ENCODE assay signal across 10 cellular contexts in genomic region chr2:42879913-42880737, GRCh38.
DNase-seq lines count a peak whose midpoint lies in the region; ATAC-seq and TF ChIP-seq lines count a peak whose summit lies in the region.
"Had no signal": no experiment of that assay in that cellular context is flagged by ENCODE, and none has a peak within 500 bp of the region (broad histone marks: within the 10 kb centered on the region; RNA-seq: fewer than 3 reads in every experiment).

No MANE protein-coding gene starts in this region.

- peaks cover 4% of the 10 kb centered on the region for H3K4me1 ChIP-seq in mesenchymal stem cell (ENCODE audit: control insufficient read depth, insufficient read depth, low read depth, low read length)

- TF ChIP-seq CTCF in GM10248 (IDR thresholded peaks at IDR 0.05; ENCODE audit: control extremely low read depth, extremely low read depth, low read depth, missing control alignments) (no peak), coronary artery (IDR thresholded peaks at IDR 0.05) (no peak)

- H3K27me3 ChIP-seq in mesenchymal stem cell (ENCODE audit: control insufficient read depth in 1 of 2, insufficient read depth in 1 of 2, low read length in 2 of 2): no peaks in the 10 kb centered on the region

- no peak overlapping the region for H3K9ac ChIP-seq in mesenchymal stem cell (ENCODE audit: low read length)

- peak overlapping the region in 1 of 2 experiments; percentile 23 for H3K23ac ChIP-seq in mesenchymal stem cell (ENCODE audit: low read length in 2 of 2)

- ATAC-seq in sciatic nerve: peak; percentile 11
- no peak for ATAC-seq in SK-N-SH treated with all-trans-retinoic acid at 6 μM for 48 hours

- H3K18ac ChIP-seq in mesenchymal stem cell (ENCODE audit: low read depth in 1 of 2, low read length in 2 of 2): peak overlapping the region in 1 of 2 experiments; percentile 62

- H3K4ac ChIP-seq in mesenchymal stem cell (ENCODE audit: low read depth in 1 of 2, low read length in 2 of 2): no peak overlapping the region

- whole genome bisulfite sequencing in mesenchymal stem cell: 93% methylated on average over 18 of the region's 18 CpGs

- H3K4me2 ChIP-seq in mesenchymal stem cell (ENCODE audit: low read length, poor library complexity, severe bottlenecking): no peak overlapping the region

- H3K4me3 ChIP-seq in coronary artery (no peak overlapping the region), mesenchymal stem cell (ENCODE audit: insufficient read depth in 1 of 2, low read depth in 1 of 2, low read length in 2 of 2) (no peak overlapping the region)

- no peak overlapping the region for H2AFZ ChIP-seq in mesenchymal stem cell (ENCODE audit: low read depth, low read length)

- H4K91ac ChIP-seq in mesenchymal stem cell (ENCODE audit: low read length): no peak overlapping the region

- intact Hi-C loops in sciatic nerve (cut with DNase I): no loop called here

- no peak overlapping the region for H2BK15ac ChIP-seq in mesenchymal stem cell (ENCODE audit: low read depth, poor library complexity, severe bottlenecking)

- no peaks in the 10 kb centered on the region for H3K79me1 ChIP-seq in mesenchymal stem cell (replicated peaks; ENCODE audit: low read length, poor library complexity, severe bottlenecking)

- no peak overlapping the region for H2BK120ac ChIP-seq in mesenchymal stem cell (ENCODE audit: low read depth, low read length)

- H3K27ac ChIP-seq in coronary artery (peak overlapping the region in 1 of 2 donors; percentile 65), mesenchymal stem cell (ENCODE audit: low read length, poor library complexity, severe bottlenecking) (no peak overlapping the region)

- no peak overlapping the region for H2AK5ac ChIP-seq in mesenchymal stem cell (ENCODE audit: low read length, severe bottlenecking)

- DNase-seq in GM10248 (ENCODE audit: extremely low spot score) (peak; percentile 4), coronary artery (ENCODE audit: low spot score) (peak; percentile 64), iris pigment epithelial cell (ENCODE audit: low read depth) (peak; percentile 34), sciatic nerve (ENCODE audit: low spot score) (no peak), NCI-H2107 (lab: John Stamatoyannopoulos, UW) (no peak), mesenchymal stem cell (no peak)
- DNase-seq in activated CD4-positive, alpha-beta T cell treated with anti-CD3 and anti-CD28 coated beads for 4 hours: no peak
- DNase-seq: NCI-H1105 treated with DMSO at 0.1 percent for 48 hours, NCI-H524 treated with DMSO at 0.1 percent for 48 hours had no signal

- H4K8ac ChIP-seq in mesenchymal stem cell (ENCODE audit: low read length): no peak overlapping the region

- no peak overlapping the region for H2BK5ac ChIP-seq in mesenchymal stem cell (ENCODE audit: low read depth, low read length, poor library complexity, severe bottlenecking)

- H3K36me3 ChIP-seq in mesenchymal stem cell (ENCODE audit: control insufficient read depth in 1 of 2, insufficient read depth in 2 of 2, low read depth in 1 of 2, low read length in 2 of 2): no peaks in the 10 kb centered on the region

- H3K9me3 ChIP-seq in mesenchymal stem cell (ENCODE audit: control insufficient read depth, low read length): no peaks in the 10 kb centered on the region

- H3K14ac ChIP-seq in mesenchymal stem cell (ENCODE audit: low read length in 2 of 2): peak overlapping the region in 1 of 2 experiments; percentile 53

- H2BK12ac ChIP-seq in mesenchymal stem cell (ENCODE audit: low read length in 2 of 2): peak overlapping the region in 1 of 2 experiments; percentile 67

- POLR2A ChIA-PET in GM10248 (lab: Yijun Ruan, JAX): no interaction called here

- CTCF ChIA-PET in GM10248 (lab: Yijun Ruan, JAX): interaction anchor here (1.2 to 1.6 kb wide), 4 partner anchors 14 to 52 kb away, joined by 3 to 4 read pairs (median 4); no protein-coding TSS in a partner anchor

TF ChIP-seq in SK-N-SH treated with all-trans-retinoic acid at 6 μM for 48 hours, 23 proteins besides CTCF, POLR2A, EP300 and RAD21:
- TF ChIP-seq CSRNP3 (CRISPR knock-in tag; IDR thresholded peaks at IDR 0.05) (no peak), ARNTL (CRISPR knock-in tag; IDR thresholded peaks at IDR 0.05; ENCODE audit: borderline replicate concordance, low read depth) (no peak), TOX (CRISPR knock-in tag; IDR thresholded peaks at IDR 0.05; ENCODE audit: borderline replicate concordance) (no peak), PPARA (CRISPR knock-in tag; IDR thresholded peaks at IDR 0.05; ENCODE audit: borderline replicate concordance) (no peak), CREB5 (CRISPR knock-in tag; IDR thresholded peaks at IDR 0.05; ENCODE audit: low read depth) (no peak), GLIS3 (CRISPR knock-in tag; IDR thresholded peaks at IDR 0.05) (no peak), ZFP30 (CRISPR knock-in tag; IDR thresholded peaks at IDR 0.05) (no peak), TCF4 (CRISPR knock-in tag; IDR thresholded peaks at IDR 0.05; ENCODE audit: borderline replicate concordance) (no peak), ZNF565 (CRISPR knock-in tag; conservative IDR thresholded peaks at IDR 0.05; ENCODE audit: low read depth) (no peak), TSHZ2 (CRISPR knock-in tag; IDR thresholded peaks at IDR 0.05) (no peak)
TF ChIP-seq in SK-N-SH treated with all-trans-retinoic acid at 6 μM for 48 hours: peak in this region for 0.

Comparison
In these comparisons a context has a peak if more than half of its experiments do, and no peak if none do; other contexts are left out.
1. DNase-seq: peak in GM10248 (single experiment), coronary artery (single experiment) and iris pigment epithelial cell (single experiment); none in sciatic nerve (single experiment), NCI-H2107 (single experiment), activated CD4-positive, alpha-beta T cell treated with anti-CD3 and anti-CD28 coated beads for 4 hours (0 of 2) and mesenchymal stem cell (single experiment).